In genomic region chr3:70186221-70186620, GRCh38 we compare ENCODE assay signal across 27 cellular contexts.
DNase-seq lines count a peak whose midpoint lies in the region; ATAC-seq and TF ChIP-seq lines count a peak whose summit lies in the region.
"Had no signal": no experiment of that assay in that cellular context is flagged by ENCODE, and none has a peak within 500 bp of the region (broad histone marks: within the 10 kb centered on the region; RNA-seq: fewer than 3 reads in every experiment).

No MANE protein-coding gene starts in this region.

- no peaks in the 10 kb centered on the region for H3K27me3 ChIP-seq in thyroid gland
- H3K27me3 ChIP-seq: BLaER1; BLaER1 treated with 17β-estradiol and CSF1 and Interleukin-3, amounts not matched to agents 10 nM and 100 nM had no signal

- no peak for TF ChIP-seq POLR2A in thyroid gland (IDR thresholded peaks at IDR 0.05)

- H3K27ac ChIP-seq in thyroid gland = peak overlapping the region in 2 of 3 donors; percentile 26 to 51
- H3K27ac ChIP-seq: 22Rv1; A549; BLaER1; BLaER1 treated with 17β-estradiol and CSF1 and Interleukin-3, amounts not matched to agents 10 nM and 100 nM; C4-2B had no signal

- intact Hi-C loops in thyroid gland (cut with DNase I) (no loop called here), mucosa of descending colon (cut with DNase I, micrococcal nuclease) (no loop called here)

- H3K36me3 ChIP-seq in thyroid gland = no peaks in the 10 kb centered on the region
- no peaks in the 10 kb centered on the region for H3K36me3 ChIP-seq in mucosa of descending colon (ENCODE audit: low read depth)
- H3K36me3 ChIP-seq: BE2C; BLaER1; BLaER1 treated with 17β-estradiol and CSF1 and Interleukin-3, amounts not matched to agents 10 nM and 100 nM had no signal

- peaks cover 0 to 18% of the 10 kb centered on the region in 2 donors for H3K4me1 ChIP-seq in thyroid gland
- no peaks in the 10 kb centered on the region for H3K4me1 ChIP-seq in mucosa of descending colon (ENCODE audit: low read depth)
- H3K4me1 ChIP-seq: A549, BE2C, BLaER1, Caco-2 had no signal

- H3K4me3 ChIP-seq in thyroid gland (replicated peaks in 1 of 3) (no peak overlapping the region), mucosa of descending colon (no peak overlapping the region)
- H3K4me3 ChIP-seq: A549; BLaER1; BLaER1 treated with 17β-estradiol and CSF1 and Interleukin-3, amounts not matched to agents 10 nM and 100 nM had no signal

- TF ChIP-seq CTCF in thyroid gland (IDR thresholded peaks at IDR 0.05) (no peak), mucosa of descending colon (IDR thresholded peaks at IDR 0.05) (no peak)

- 33 to 49% methylated on average over 2 of the region's 2 CpGs for WGBS in thyroid gland, 2 donors

- peak; percentile 63 to 71 for DNase-seq in thyroid gland
- no peak for DNase-seq in mucosa of descending colon
- DNase-seq: 8988T; ACHN; AML-193; BE2C; C1 segment of cervical spinal cord; Caco-2; Calu3; CD4-positive, alpha-beta memory T cell; CD4-positive, alpha-beta T cell; CD4-positive, CD25-positive, alpha-beta regulatory T cell; CD8-positive, alpha-beta memory T cell; CD8-positive, alpha-beta T cell; COR-L47; DMS 273 treated with DMSO at 0.1 percent for 48 hours; DMS153; DMS53; DMS79; DMS79 treated with DMSO at 0.1 percent for 48 hours; DND-41; EL had no signal

- H3K9me3 ChIP-seq in thyroid gland (no peaks in the 10 kb centered on the region), mucosa of descending colon (no peaks in the 10 kb centered on the region)
- H3K9me3 ChIP-seq: A549; BE2C; BLaER1; BLaER1 treated with 17β-estradiol and CSF1 and Interleukin-3, amounts not matched to agents 10 nM and 100 nM; Caco-2 had no signal

- ATAC-seq in mucosa of descending colon = no peak
- ATAC-seq: A549; CD8-positive, alpha-beta T cell had no signal

Comparison
In these comparisons a context has a peak if more than half of its experiments do, and no peak if none do; other contexts are left out.
1. DNase-seq: peak in thyroid gland (2 of 2); none in mucosa of descending colon (0 of 3).